9 cellular contexts compared by ENCODE assay signal in genomic region chr11:117998201-117998579, GRCh38. TPM values are rescaled to one million over a fixed set of nuclear protein-coding genes. Genes with fewer than 3 reads are reported as not detected.
DNase-seq lines count a peak whose midpoint lies in the region; ATAC-seq and TF ChIP-seq lines count a peak whose summit lies in the region.
"Had no signal": no experiment of that assay in that cellular context is flagged by ENCODE, and none has a peak within 500 bp of the region (broad histone marks: within the 10 kb centered on the region; RNA-seq: fewer than 3 reads in every experiment).

No MANE protein-coding gene starts in this region.

- CTCF ChIA-PET in Calu3 (lab: Charles Lee): no interaction called here

- H3K9ac ChIP-seq in MM.1S (ENCODE audit: low read length): no peak overlapping the region

- H3K4me2 ChIP-seq in MM.1S (ENCODE audit: low read depth, low read length): no peak overlapping the region

- peaks cover 13% of the 10 kb centered on the region for H3K79me2 ChIP-seq in MM.1S (ENCODE audit: low read length)

- DNase-seq in activated T-cell treated with anti-CD3 and anti-CD28 coated beads, Interleukin-2, amount 50 U/mL, for 4 hours: no peak
- DNase-seq in activated T-cell treated with anti-CD3 and anti-CD28 coated beads for 4 hours (no peak), Calu3 (no peak), MM.1S (no peak), lower lobe of right lung (no peak)
- DNase-seq in stimulated activated naive B cell treated with anti-CD40 and anti-IgM and Interleukin-4, amounts not matched to agents 10 μg/mL and 1 μg/mL and 100 μg/mL, for 72 hours: no peak
- DNase-seq: KBM-7 had no signal

- H3K9me3 ChIP-seq in MM.1S (replicated peaks; ENCODE audit: insufficient read depth, low read length) (no peaks in the 10 kb centered on the region), lower lobe of right lung (no peaks in the 10 kb centered on the region)

- peak overlapping the region; percentile 59 for H3K27ac Mint-ChIP-seq in stimulated activated naive B cell treated with anti-CD40 and anti-IgM and Interleukin-4, amounts not matched to agents 10 μg/mL and 1 μg/mL and 100 μg/mL, for 72 hours
- H3K27ac Mint-ChIP-seq in Calu3 (ENCODE audit: unreplicated experiment): no peak overlapping the region

- H3K4me1 Mint-ChIP-seq in activated T-cell treated with anti-CD3 and anti-CD28 coated beads, Interleukin-2, amount 50 U/mL, for 4 hours (ENCODE audit: low read depth): peaks cover 91% of the 10 kb centered on the region
- peaks cover 57 to 81% of the 10 kb centered on the region in 2 donors for H3K4me1 Mint-ChIP-seq in stimulated activated naive B cell treated with anti-CD40 and anti-IgM and Interleukin-4, amounts not matched to agents 10 μg/mL and 1 μg/mL and 100 μg/mL, for 72 hours
- H3K4me1 Mint-ChIP-seq in Calu3 (ENCODE audit: low read depth, unreplicated experiment): no peaks in the 10 kb centered on the region

- ATAC-seq in activated T-cell treated with anti-CD3 and anti-CD28 coated beads, Interleukin-2, amount 50 U/mL, for 4 hours: peak; percentile 35 to 39
- ATAC-seq in HG02610 (IDR thresholded peaks at IDR 0.05; ENCODE audit: unreplicated experiment) (peak; percentile 72), HG03571 (IDR thresholded peaks at IDR 0.05; ENCODE audit: unreplicated experiment) (peak; percentile 58), lower lobe of right lung (no peak)
- peak; percentile 7 to 12 for ATAC-seq in stimulated activated naive B cell treated with anti-CD40 and anti-IgM and Interleukin-4, amounts not matched to agents 10 μg/mL and 1 μg/mL and 100 μg/mL, for 72 hours (replicated peaks)

- intact Hi-C loops in Calu3 (cut with micrococcal nuclease; ENCODE audit: unreplicated experiment) (no loop called here), lower lobe of right lung (cut with DNase I) (no loop called here)

- H3K27me3 Mint-ChIP-seq in activated T-cell treated with anti-CD3 and anti-CD28 coated beads, Interleukin-2, amount 50 U/mL, for 4 hours (ENCODE audit: low read depth): no peaks in the 10 kb centered on the region
- no peaks in the 10 kb centered on the region for H3K27me3 Mint-ChIP-seq in stimulated activated naive B cell treated with anti-CD40 and anti-IgM and Interleukin-4, amounts not matched to agents 10 μg/mL and 1 μg/mL and 100 μg/mL, for 72 hours
- H3K27me3 Mint-ChIP-seq in Calu3 (ENCODE audit: unreplicated experiment): no peaks in the 10 kb centered on the region

- H3K9me3 Mint-ChIP-seq in activated T-cell treated with anti-CD3 and anti-CD28 coated beads, Interleukin-2, amount 50 U/mL, for 4 hours: no peaks in the 10 kb centered on the region
- H3K9me3 Mint-ChIP-seq in stimulated activated naive B cell treated with anti-CD40 and anti-IgM and Interleukin-4, amounts not matched to agents 10 μg/mL and 1 μg/mL and 100 μg/mL, for 72 hours: peaks cover 0 to 2% of the 10 kb centered on the region in 2 donors
- H3K9me3 Mint-ChIP-seq in Calu3 (ENCODE audit: low read depth, unreplicated experiment): no peaks in the 10 kb centered on the region

- H3F3A ChIP-seq in MM.1S (ENCODE audit: insufficient read depth, low read length): peaks cover 5% of the 10 kb centered on the region; the same call in 1 of the 2 replicates

- H3K27ac ChIP-seq in MM.1S (ENCODE audit: low read length): no peak overlapping the region
- no peak overlapping the region for H3K27ac ChIP-seq in lower lobe of right lung

- BruUV-seq in Calu3 (replicated peaks; lab: Mats Ljungman, UMichigan): no TSS peak

- 0 out of 2 replicates have a peak, but pooled peaks cover 2% of the 10 kb centered on the region for H4K20me1 ChIP-seq in MM.1S (ENCODE audit: insufficient read depth, low read length)

- H3K4me1 ChIP-seq in MM.1S (ENCODE audit: low read length) (peaks cover 36% of the 10 kb centered on the region), lower lobe of right lung (peaks cover 42% of the 10 kb centered on the region)

- no peaks in the 10 kb centered on the region for H3K27me3 ChIP-seq in MM.1S (replicated peaks; ENCODE audit: insufficient read depth, low read length)
- no peaks in the 10 kb centered on the region for H3K27me3 ChIP-seq in lower lobe of right lung (ENCODE audit: low read depth)

- TF ChIP-seq CTCF in Calu3 (IDR thresholded peaks at IDR 0.05; ENCODE audit: unreplicated experiment): no peak
- no peak for TF ChIP-seq CTCF in MM.1S (IDR thresholded peaks at IDR 0.05; ENCODE audit: low read length)
- no peak for TF ChIP-seq CTCF in lower lobe of right lung (IDR thresholded peaks at IDR 0.05)

- H3K4me3 ChIP-seq in MM.1S (ENCODE audit: low read length) (no peak overlapping the region), lower lobe of right lung (no peak overlapping the region)

- H3K4me3 Mint-ChIP-seq in activated T-cell treated with anti-CD3 and anti-CD28 coated beads, Interleukin-2, amount 50 U/mL, for 4 hours: no peak overlapping the region
- no peak overlapping the region for H3K4me3 Mint-ChIP-seq in stimulated activated naive B cell treated with anti-CD40 and anti-IgM and Interleukin-4, amounts not matched to agents 10 μg/mL and 1 μg/mL and 100 μg/mL, for 72 hours
- no peak overlapping the region for H3K4me3 Mint-ChIP-seq in Calu3 (ENCODE audit: low read depth, unreplicated experiment)

- peaks cover 59% of the 10 kb centered on the region for H3K36me3 Mint-ChIP-seq in activated T-cell treated with anti-CD3 and anti-CD28 coated beads, Interleukin-2, amount 50 U/mL, for 4 hours (ENCODE audit: insufficient read depth)
- peaks cover 63 to 80% of the 10 kb centered on the region in 2 donors for H3K36me3 Mint-ChIP-seq in stimulated activated naive B cell treated with anti-CD40 and anti-IgM and Interleukin-4, amounts not matched to agents 10 μg/mL and 1 μg/mL and 100 μg/mL, for 72 hours
- no peaks in the 10 kb centered on the region for H3K36me3 Mint-ChIP-seq in Calu3 (ENCODE audit: insufficient read depth, unreplicated experiment)

- H3K9me2 ChIP-seq in MM.1S (replicated peaks; ENCODE audit: insufficient read depth, low read length): no peaks in the 10 kb centered on the region

- no peak overlapping the region for H2AFZ ChIP-seq in MM.1S (ENCODE audit: low read length)

- H3K36me3 ChIP-seq in MM.1S (replicated peaks; ENCODE audit: insufficient read depth, low read length) (peaks cover 34% of the 10 kb centered on the region), lower lobe of right lung (peaks cover 50% of the 10 kb centered on the region)

RNA-seq across cellular contexts. Expression of gene IL10RA, which starts 12.0 kb away (rescaled TPM):
- total RNA-seq in activated T-cell treated with anti-CD3 and anti-CD28 coated beads, Interleukin-2, amount 50 U/mL, for 4 hours: 10 to 100 TPM; 30.5 to 39.3 (median 36.6) TPM
- total RNA-seq in Calu3 (2022) (0.05 and 0.76 TPM in 2 replicates), lower lobe of right lung (37.7 TPM)

Comparison
In these comparisons a context has a peak if more than half of its experiments do, and no peak if none do; other contexts are left out.
1. ATAC-seq: peak in activated T-cell treated with anti-CD3 and anti-CD28 coated beads, Interleukin-2, amount 50 U/mL, for 4 hours (2 of 2), HG02610 (single experiment), HG03571 (single experiment) and stimulated activated naive B cell treated with anti-CD40 and anti-IgM and Interleukin-4, amounts not matched to agents 10 μg/mL and 1 μg/mL and 100 μg/mL, for 72 hours (2 of 2); none in lower lobe of right lung (0 of 2).
2. RNA of gene IL10RA, which starts 12.0 kb away (total RNA-seq): 37.7 TPM in lower lobe of right lung (single experiment) and 30.5 to 39.3 TPM in activated T-cell treated with anti-CD3 and anti-CD28 coated beads, Interleukin-2, amount 50 U/mL, for 4 hours; 0.05 to 0.76 TPM in Calu3; every median in the first group is over 10 times any median in the second.